Comparison of ENCODE assay signal across 12 cellular contexts in genomic region chr2:197210450-197210849, GRCh38.
A peak's percentile ranks its signal among the peaks of the same experiment; 100 is the strongest.
DNase-seq lines count a peak whose midpoint lies in the region; ATAC-seq and TF ChIP-seq lines count a peak whose summit lies in the region.
"Had no signal": no experiment of that assay in that cellular context is flagged by ENCODE, and none has a peak within 500 bp of the region (broad histone marks: within the 10 kb centered on the region; RNA-seq: fewer than 3 reads in every experiment).

No MANE protein-coding gene starts in this region.

- POLR2A ChIA-PET in CD4-positive, alpha-beta T cell (lab: Charles Lee) = interaction anchor here (0.6 to 29.8 kb wide), 15 partner anchors 9 to 224 kb away, joined by 3 to 754 read pairs (median 5); partner anchors contain the start of genes ANKRD44 and SF3B1

- peak overlapping the region; percentile 98 for H3K27ac Mint-ChIP-seq in CD4-positive, alpha-beta T cell
- H3K27ac Mint-ChIP-seq in brain = peak overlapping the region in 3 of 5 experiments; percentile 5 to 71 (median 29)
- peak overlapping the region; percentile 88 to 93 for H3K27ac Mint-ChIP-seq in natural killer cell treated with Interleukin-12 subunit alpha and Interleukin-12 subunit beta and Interleukin-15 and Interleukin-18, amount 100 ng/mL, for 72 hours

- H3K4me1 Mint-ChIP-seq in CD4-positive, alpha-beta T cell (ENCODE audit: low read depth) = peaks cover 98% of the 10 kb centered on the region
- peaks cover 40% of the 10 kb centered on the region for H3K4me1 Mint-ChIP-seq in brain
- H3K4me1 Mint-ChIP-seq in natural killer cell treated with Interleukin-12 subunit alpha and Interleukin-12 subunit beta and Interleukin-15 and Interleukin-18, amount 100 ng/mL, for 72 hours (ENCODE audit: low read depth in 2 of 2) = peaks cover 81 to 95% of the 10 kb centered on the region in 2 donors

- CTCF ChIA-PET in CD4-positive, alpha-beta T cell (lab: Charles Lee) = interaction anchor here (1.1 to 1.4 kb wide), 2 partner anchors 19 to 98 kb away, joined by 3 read pairs; no protein-coding TSS in a partner anchor

- ATAC-seq in CD4-positive, alpha-beta T cell (ENCODE audit: poor library complexity) = no peak
- ATAC-seq in natural killer cell treated with Interleukin-12 subunit alpha and Interleukin-12 subunit beta and Interleukin-15 and Interleukin-18, amount 100 ng/mL, for 72 hours = no peak
- ATAC-seq: Panc1 had no signal

- H3K9me3 Mint-ChIP-seq in CD4-positive, alpha-beta T cell = no peaks in the 10 kb centered on the region
- H3K9me3 Mint-ChIP-seq in brain = peaks cover 0 to 2% (median 0%) of the 10 kb centered on the region in 5 experiments
- no peaks in the 10 kb centered on the region for H3K9me3 Mint-ChIP-seq in natural killer cell treated with Interleukin-12 subunit alpha and Interleukin-12 subunit beta and Interleukin-15 and Interleukin-18, amount 100 ng/mL, for 72 hours

- H3K4me3 Mint-ChIP-seq in CD4-positive, alpha-beta T cell = peak overlapping the region; percentile 73
- no peak overlapping the region for H3K4me3 Mint-ChIP-seq in brain
- H3K4me3 Mint-ChIP-seq in natural killer cell treated with Interleukin-12 subunit alpha and Interleukin-12 subunit beta and Interleukin-15 and Interleukin-18, amount 100 ng/mL, for 72 hours = peak overlapping the region; percentile 68

- no peaks in the 10 kb centered on the region for H3K27me3 Mint-ChIP-seq in CD4-positive, alpha-beta T cell
- H3K27me3 Mint-ChIP-seq in brain = no peaks in the 10 kb centered on the region
- H3K27me3 Mint-ChIP-seq in natural killer cell treated with Interleukin-12 subunit alpha and Interleukin-12 subunit beta and Interleukin-15 and Interleukin-18, amount 100 ng/mL, for 72 hours = no peaks in the 10 kb centered on the region

- no peaks in the 10 kb centered on the region for H3K9me3 ChIP-seq in CD4-positive, alpha-beta T cell (ENCODE audit: control insufficient read depth, low read length)
- no peaks in the 10 kb centered on the region for H3K9me3 ChIP-seq in KOPT-K1 (ENCODE audit: insufficient read depth, low read length, poor library complexity, severe bottlenecking)
- H3K9me3 ChIP-seq: Caco-2 had no signal

- intact Hi-C loops in CD4-positive, alpha-beta T cell (cut with DNase I, micrococcal nuclease) = no loop called here

- DNase-seq in CD4-positive, alpha-beta T cell = no peak
- DNase-seq in natural killer cell treated with Interleukin-12 subunit alpha and Interleukin-12 subunit beta and Interleukin-15 and Interleukin-18, amount 100 ng/mL, for 72 hours (ENCODE audit: low spot score) = no peak
- no peak for DNase-seq in NCI-H1105 (lab: John Stamatoyannopoulos, UW)
- no peak for DNase-seq in ureter (ENCODE audit: low spot score)
- no peak for DNase-seq in NCI-H1436 treated with DMSO at 0.1 percent for 48 hours (lab: John Stamatoyannopoulos, UW)
- DNase-seq in Kasumi-1 (lab: John Stamatoyannopoulos, UW) = no peak
- DNase-seq: Caco-2, NCI-H2029 had no signal

- H3K36me3 Mint-ChIP-seq in CD4-positive, alpha-beta T cell (ENCODE audit: low read depth) = peaks cover 31% of the 10 kb centered on the region
- no peaks in the 10 kb centered on the region for H3K36me3 Mint-ChIP-seq in brain
- no peaks in the 10 kb centered on the region for H3K36me3 Mint-ChIP-seq in natural killer cell treated with Interleukin-12 subunit alpha and Interleukin-12 subunit beta and Interleukin-15 and Interleukin-18, amount 100 ng/mL, for 72 hours

- no peak for TF ChIP-seq CTCF in CD4-positive, alpha-beta T cell (IDR thresholded peaks at IDR 0.05)
- TF ChIP-seq CTCF in brain (conservative IDR thresholded peaks at IDR 0.05) = no peak

- no peaks in the 10 kb centered on the region for H3K36me3 ChIP-seq in KOPT-K1 (ENCODE audit: insufficient read depth, low read length)

- peak overlapping the region; percentile 79 for H3K27ac ChIP-seq in CD4-positive, alpha-beta T cell (ENCODE audit: low read depth, low read length)
- peak overlapping the region; percentile 40 for H3K27ac ChIP-seq in KOPT-K1 (ENCODE audit: low read depth, low read length, poor library complexity, severe bottlenecking)
- H3K27ac ChIP-seq: VCaP had no signal

- no peaks in the 10 kb centered on the region for H3K27me3 ChIP-seq in CD4-positive, alpha-beta T cell (ENCODE audit: control insufficient read depth, insufficient read depth, low read length)

Comparison
In these comparisons a context has a peak if more than half of its experiments do, and no peak if none do; other contexts are left out.
1. H3K27ac Mint-ChIP-seq: peak in every context shown above with its lines; median percentile 98 in CD4-positive, alpha-beta T cell; 90 in natural killer cell treated with Interleukin-12 subunit alpha and Interleukin-12 subunit beta and Interleukin-15 and Interleukin-18, amount 100 ng/mL, for 72 hours; 29 in brain.
2. H3K4me3 Mint-ChIP-seq: peak in CD4-positive, alpha-beta T cell (single experiment) and natural killer cell treated with Interleukin-12 subunit alpha and Interleukin-12 subunit beta and Interleukin-15 and Interleukin-18, amount 100 ng/mL, for 72 hours (single experiment); none in brain (0 of 5).